ENCODE assay signal across 4 cellular contexts in the genomic region with DNA sequence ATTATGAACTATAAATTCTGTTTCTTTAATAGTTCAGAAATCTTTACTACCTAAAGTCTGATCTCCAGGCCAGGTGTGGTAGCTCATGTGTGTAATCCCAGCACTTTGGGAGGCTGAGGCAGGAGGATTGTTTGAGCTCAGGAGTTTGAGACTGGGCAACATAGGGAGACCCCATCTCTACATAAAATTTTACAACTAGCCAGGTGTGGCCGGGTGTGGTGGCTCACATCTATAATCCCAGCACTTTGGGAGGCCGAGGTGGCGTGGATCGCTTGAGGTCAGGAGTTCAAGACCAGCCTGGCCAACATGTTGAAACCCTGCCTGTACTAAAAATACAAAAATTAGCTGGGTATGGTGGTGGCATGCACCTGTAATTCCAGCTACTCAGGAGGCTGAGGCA.
A peak's percentile ranks its signal among the peaks of the same experiment; 100 is the strongest.
TF ChIP-seq lines count a peak whose summit lies in the region.
"Not testable (repeated sequence)": the region's sequence is repeated elsewhere in the genome, so short reads cannot be mapped to it uniquely, and the experiment has no call there.

No MANE protein-coding gene starts in this region.

TF ChIP-seq in HEK293, 187 proteins besides CTCF, POLR2A, EP300 and RAD21:
- peak; percentile 81 for TF ChIP-seq ZNF121 (tag by site-specific recombination; IDR thresholded peaks at IDR 0.05)

TF ChIP-seq in WTC11, 78 proteins besides CTCF, POLR2A, EP300 and RAD21:
- peak; percentile 4; the same call in 1 of the 2 replicates for TF ChIP-seq ZNF121 (CRISPR knock-in tag; IDR thresholded peaks at IDR 0.05)
TF ChIP-seq in WTC11: peak in this region for 1; not testable (repeated sequence) for 77.

TF ChIP-seq in K562, 482 proteins besides CTCF, POLR2A, EP300 and RAD21:
- not testable (repeated sequence) for TF ChIP-seq ATF3 (IDR thresholded peaks at IDR 0.05)
- peak; percentile 53; the same call in 1 of the 2 replicates for TF ChIP-seq ATF3 (CRISPR knock-in tag; conservative IDR thresholded peaks at IDR 0.05)

TF ChIP-seq in HepG2, 621 proteins besides CTCF, POLR2A, EP300 and RAD21:
- TF ChIP-seq ZNF121 (CRISPR knock-in tag; IDR thresholded peaks at IDR 0.05) = peak; percentile 26; the same call in 1 of the 2 replicates
